In the genomic region with DNA sequence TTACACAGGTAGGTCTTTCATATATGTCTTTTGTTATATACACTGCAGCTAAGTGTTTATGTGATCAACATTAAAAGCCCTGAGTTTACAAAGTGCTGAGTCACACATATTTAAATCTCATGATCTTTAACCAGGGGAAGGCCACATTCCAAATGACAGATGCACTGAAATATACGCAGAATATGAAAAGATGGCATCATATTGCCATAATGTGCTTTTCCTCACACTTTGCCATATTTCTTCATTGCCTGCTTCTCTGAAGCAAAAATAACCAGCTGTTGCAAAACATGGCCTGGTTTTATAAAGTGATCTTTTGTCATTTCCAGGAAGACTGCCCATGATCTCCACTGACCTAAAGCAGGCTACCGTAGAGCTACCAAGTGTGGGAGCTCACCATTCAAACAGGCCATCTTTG, we compare ENCODE assay signal across 13 cellular contexts.
DNase-seq lines count a peak whose midpoint lies in the region; ATAC-seq and TF ChIP-seq lines count a peak whose summit lies in the region.
"Had no signal": no experiment of that assay in that cellular context is flagged by ENCODE, and none has a peak within 500 bp of the region (broad histone marks: within the 10 kb centered on the region; RNA-seq: fewer than 3 reads in every experiment).

No MANE protein-coding gene starts in this region.

- H2AK5ac ChIP-seq in mesenchymal stem cell (ENCODE audit: low read length, severe bottlenecking), result no peak overlapping the region

- no peaks in the 10 kb centered on the region for H3K79me1 ChIP-seq in mesenchymal stem cell (replicated peaks; ENCODE audit: low read length, poor library complexity, severe bottlenecking)

- TF ChIP-seq CTCF in AG04450 (IDR thresholded peaks at IDR 0.05; ENCODE audit: low read depth, low read length) (no peak), mammary epithelial cell (conservative IDR thresholded peaks at IDR 0.05 in 1 of 2, IDR thresholded peaks at IDR 0.05 in 1 of 2; ENCODE audit: extremely low read depth in 1 of 2, insufficient read depth in 1 of 2, low read depth in 1 of 2, low read length in 2 of 2) (no peak), RWPE1 (conservative IDR thresholded peaks at IDR 0.05; ENCODE audit: low read depth) (no peak)

- H4K8ac ChIP-seq in mesenchymal stem cell (ENCODE audit: low read length), result no peak overlapping the region

- H2BK120ac ChIP-seq in mesenchymal stem cell (ENCODE audit: low read depth, low read length), result no peak overlapping the region

- dilution Hi-C loops in mammary epithelial cell (cut with HindIII; ENCODE audit: low sequenced_read_pairs), result no loop called here

- peak overlapping the region; percentile 4 to 62 for H3K18ac ChIP-seq in mesenchymal stem cell (ENCODE audit: low read depth in 1 of 2, low read length in 2 of 2)

- no peaks in the 10 kb centered on the region for H3K36me3 ChIP-seq in mammary epithelial cell (ENCODE audit: insufficient read depth, low read length)
- H3K36me3 ChIP-seq in mesenchymal stem cell (ENCODE audit: control insufficient read depth in 1 of 2, insufficient read depth in 2 of 2, low read depth in 1 of 2, low read length in 2 of 2), result no peaks in the 10 kb centered on the region
- H3K36me3 ChIP-seq: BLaER1 had no signal

- H2BK5ac ChIP-seq in mesenchymal stem cell (ENCODE audit: low read depth, low read length, poor library complexity, severe bottlenecking), result no peak overlapping the region

- H3K79me2 ChIP-seq in mammary epithelial cell (ENCODE audit: insufficient read depth, low read length), result no peaks in the 10 kb centered on the region

- H2AFZ ChIP-seq in mammary epithelial cell (ENCODE audit: low read depth, low read length) (no peak overlapping the region), mesenchymal stem cell (ENCODE audit: low read depth, low read length) (no peak overlapping the region)

- H3K4me1 ChIP-seq in mammary epithelial cell (ENCODE audit: insufficient read depth, low read length) (no peaks in the 10 kb centered on the region), mesenchymal stem cell (ENCODE audit: control insufficient read depth, insufficient read depth, low read depth, low read length) (peaks cover 2% of the 10 kb centered on the region)
- H3K4me1 ChIP-seq: BLaER1 had no signal

- H3K4me3 ChIP-seq in AG04450 (ENCODE audit: low read depth, low read length), result no peak overlapping the region
- H3K4me3 ChIP-seq in mammary epithelial cell (replicated peaks in 1 of 3; ENCODE audit: insufficient read depth in 1 of 3, low read depth in 2 of 3, low read length in 3 of 3), result no peak overlapping the region
- no peak overlapping the region for H3K4me3 ChIP-seq in mesenchymal stem cell (ENCODE audit: insufficient read depth in 1 of 2, low read depth in 1 of 2, low read length in 2 of 2)
- H3K4me3 ChIP-seq: BLaER1 had no signal

- no peak overlapping the region for H2BK15ac ChIP-seq in mesenchymal stem cell (ENCODE audit: low read depth, poor library complexity, severe bottlenecking)

- peak; percentile 33 for DNase-seq in AG04450 (ENCODE audit: low read depth, low spot score)
- DNase-seq in HT1080 (ENCODE audit: low read depth), result peak; percentile 7
- peak; percentile 11 for DNase-seq in mammary epithelial cell
- peak; percentile 73 for DNase-seq in mesenchymal stem cell
- no peak for DNase-seq in RWPE1 (ENCODE audit: low spot score)
- no peak for DNase-seq in SIG-M5 (lab: John Stamatoyannopoulos, UW)
- DNase-seq in NCI-H2171 (lab: John Stamatoyannopoulos, UW), result no peak
- DNase-seq: activated CD4-positive, alpha-beta T cell treated with anti-CD3 and anti-CD28 coated beads for 36 hours; NCI-H1092; SW 1271 had no signal

- no peaks in the 10 kb centered on the region for H4K20me1 ChIP-seq in mammary epithelial cell (ENCODE audit: insufficient read depth, low read length)
- H4K20me1 ChIP-seq: BLaER1 had no signal

- ATAC-seq in HG03097 (IDR thresholded peaks at IDR 0.05; ENCODE audit: low FRiP score, unreplicated experiment), result no peak
- ATAC-seq: activated CD4-positive, alpha-beta T cell treated with anti-CD3 and anti-CD28 coated beads for 36 hours had no signal

- POLR2A ChIA-PET in AG04450 (lab: Yijun Ruan, JAX) (interaction anchor here (1.3 kb wide), 1 partner anchor 18 kb away, joined by 4 read pairs; no protein-coding TSS in a partner anchor), RWPE1 (lab: Yijun Ruan, JAX; ENCODE audit: low non-redundant PET) (no interaction called here)

- in situ Hi-C loops in mammary epithelial cell (cut with MboI; ENCODE audit: low sequenced_read_pairs in 2 of 2), result no loop called here

- no peaks in the 10 kb centered on the region for H3K9me3 ChIP-seq in AG04450 (ENCODE audit: control insufficient read depth, insufficient read depth, low read length)
- no peaks in the 10 kb centered on the region for H3K9me3 ChIP-seq in mammary epithelial cell (replicated peaks; ENCODE audit: insufficient read depth, low read length)
- no peaks in the 10 kb centered on the region for H3K9me3 ChIP-seq in mesenchymal stem cell (ENCODE audit: control insufficient read depth, low read length)
- H3K9me3 ChIP-seq: BLaER1 had no signal

- WGBS in mammary epithelial cell (ENCODE audit: low coverage, missing lambda C conversion rate), result 84% methylated on average over 2 of the region's 2 CpGs
- 18% methylated on average over 1 of the region's 2 CpGs for WGBS in mesenchymal stem cell

- H3K27me3 ChIP-seq in AG04450 (ENCODE audit: control insufficient read depth, insufficient read depth, low read length), result no peaks in the 10 kb centered on the region
- peaks cover 2% of the 10 kb centered on the region for H3K27me3 ChIP-seq in mammary epithelial cell (ENCODE audit: insufficient read depth, low read length)
- peaks cover 0 to 2% of the 10 kb centered on the region in 2 experiments for H3K27me3 ChIP-seq in mesenchymal stem cell (ENCODE audit: control insufficient read depth in 1 of 2, insufficient read depth in 1 of 2, low read length in 2 of 2)
- H3K27me3 ChIP-seq: BLaER1 had no signal

- no peak overlapping the region for H3K9ac ChIP-seq in mammary epithelial cell (ENCODE audit: insufficient read depth, low read length)
- H3K9ac ChIP-seq in mesenchymal stem cell (ENCODE audit: low read length), result no peak overlapping the region
- H3K9ac ChIP-seq: BLaER1 had no signal

- H3K4ac ChIP-seq in mesenchymal stem cell (ENCODE audit: low read depth in 1 of 2, low read length in 2 of 2), result no peak overlapping the region

- no peak overlapping the region for H4K91ac ChIP-seq in mesenchymal stem cell (ENCODE audit: low read length)

- H3K4me2 ChIP-seq in mammary epithelial cell (ENCODE audit: insufficient read depth, low read depth, low read length) (no peak overlapping the region), mesenchymal stem cell (ENCODE audit: low read length, poor library complexity, severe bottlenecking) (no peak overlapping the region)
- H3K4me2 ChIP-seq: BLaER1 had no signal

- peak overlapping the region; percentile 40 for H3K27ac ChIP-seq in AG04450 (ENCODE audit: low read depth, low read length)
- H3K27ac ChIP-seq in mammary epithelial cell (ENCODE audit: insufficient read depth, low read depth, low read length), result no peak overlapping the region
- H3K27ac ChIP-seq in mesenchymal stem cell (ENCODE audit: low read length, poor library complexity, severe bottlenecking), result no peak overlapping the region
- H3K27ac ChIP-seq in RWPE1, result no peak overlapping the region
- H3K27ac ChIP-seq: BLaER1, HL-60 had no signal

- no peak overlapping the region for H2BK12ac ChIP-seq in mesenchymal stem cell (ENCODE audit: low read length in 2 of 2)

- CTCF ChIA-PET in AG04450 (lab: Charles Lee) (interaction anchor here (1.4 kb wide), 1 partner anchor 286 kb away, joined by 3 read pairs; no protein-coding TSS in a partner anchor), mammary epithelial cell (lab: Charles Lee; ENCODE audit: low non-redundant PET) (no interaction called here), RWPE1 (lab: Yijun Ruan, JAX) (no interaction called here)

- H3K23ac ChIP-seq in mesenchymal stem cell (ENCODE audit: low read length in 2 of 2), result no peak overlapping the region

- BruUV-seq in mammary epithelial cell (replicated peaks; lab: Mats Ljungman, UMichigan), result no TSS peak

- H3K14ac ChIP-seq in mesenchymal stem cell (ENCODE audit: low read length in 2 of 2), result no peak overlapping the region

- intact Hi-C loops in mammary epithelial cell (cut with micrococcal nuclease), result no loop called here

Comparison
In these comparisons a context has a peak if more than half of its experiments do, and no peak if none do; other contexts are left out.
1. DNase-seq: peak in AG04450 (single experiment), HT1080 (single experiment), mammary epithelial cell (single experiment) and mesenchymal stem cell (single experiment); none in RWPE1 (single experiment), SIG-M5 (single experiment) and NCI-H2171 (single experiment).